ENCODE assay signal across 28 cellular contexts in the genomic region with DNA sequence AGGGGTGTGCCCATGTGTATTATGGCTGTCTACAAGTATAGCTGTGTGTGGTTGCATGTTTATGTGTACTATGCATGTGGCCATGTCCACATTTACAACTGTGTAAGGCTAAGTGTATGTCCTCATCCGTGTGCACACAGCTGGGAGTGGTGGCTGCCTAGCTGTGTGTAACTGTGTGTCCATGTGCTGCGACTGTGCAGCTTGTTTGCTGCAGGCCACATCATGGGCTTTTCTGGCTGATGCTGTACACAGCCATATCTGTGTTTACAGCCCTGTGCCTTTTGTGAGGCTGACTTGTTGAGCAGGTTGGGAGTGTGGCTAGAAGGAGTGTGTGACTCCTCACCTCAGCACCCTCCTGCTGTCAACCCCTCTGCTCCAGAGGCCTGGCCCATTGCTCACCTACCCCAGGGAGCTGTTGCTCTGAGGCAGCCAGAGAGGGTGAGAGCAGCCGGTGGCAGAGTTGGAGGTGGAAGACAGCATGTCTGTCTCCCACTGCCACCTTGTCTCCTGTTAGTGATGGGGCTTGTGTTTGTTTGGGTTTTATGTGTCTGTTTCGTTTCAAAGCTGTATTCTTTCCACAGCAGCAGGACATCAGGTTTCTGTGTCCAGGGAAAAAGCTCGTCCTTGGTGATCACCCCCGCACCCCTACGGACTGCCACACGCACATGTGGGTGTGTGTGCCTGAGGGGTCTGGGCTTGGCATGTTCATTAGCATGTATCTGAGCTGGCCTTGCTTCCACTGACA. TPM values are rescaled to one million over a fixed set of nuclear protein-coding genes. Genes with fewer than 3 reads are reported as not detected.
DNase-seq lines count a peak whose midpoint lies in the region; ATAC-seq and TF ChIP-seq lines count a peak whose summit lies in the region.
"Had no signal": no experiment of that assay in that cellular context is flagged by ENCODE, and none has a peak within 500 bp of the region (broad histone marks: within the 10 kb centered on the region; RNA-seq: fewer than 3 reads in every experiment).

No MANE protein-coding gene starts in this region.

- H3K27me3 Mint-ChIP-seq in CD14-positive monocyte (ENCODE audit: low read depth in 3 of 3) (peaks cover 7 to 17% (median 11%) of the 10 kb centered on the region in 3 donors), osteocyte (ENCODE audit: unreplicated experiment) (peaks cover 8% of the 10 kb centered on the region)
- H3K27me3 Mint-ChIP-seq: T-cell had no signal

- ATAC-seq in omental fat pad (ENCODE audit: low FRiP score) (no peak), GM21825 (IDR thresholded peaks at IDR 0.05; ENCODE audit: unreplicated experiment) (no peak)
- ATAC-seq: activated CD8-positive, alpha-beta T cell treated with anti-CD3 and anti-CD28 coated beads, Interleukin-2, amount 10 ng/mL, durations not matched to agents 7 days and 5 days; left colon had no signal

- intact Hi-C loops in CD14-positive monocyte (cut with micrococcal nuclease), result no loop called here

- TF ChIP-seq CTCF in 22Rv1 (IDR thresholded peaks at IDR 0.05) (no peak), CD14-positive monocyte (IDR thresholded peaks at IDR 0.05) (no peak), coronary artery (IDR thresholded peaks at IDR 0.05) (no peak), omental fat pad (IDR thresholded peaks at IDR 0.05) (no peak), osteocyte (IDR thresholded peaks at IDR 0.05) (no peak)

- H3K27ac ChIP-seq in 22Rv1 (0 out of 2 replicates have a peak overlapping the region, but pooled peaks have one; percentile 4), coronary artery (no peak overlapping the region)
- H3K27ac ChIP-seq: neutrophil, Peyer's patch, SJSA1, vagina had no signal

- no peak overlapping the region for H3K27ac Mint-ChIP-seq in CD14-positive monocyte
- no peak overlapping the region for H3K27ac Mint-ChIP-seq in osteocyte (ENCODE audit: unreplicated experiment)
- H3K27ac Mint-ChIP-seq: activated CD8-positive, alpha-beta T cell treated with anti-CD3 and anti-CD28 coated beads, Interleukin-2, amount 10 ng/mL, durations not matched to agents 7 days and 5 days; activated T-helper 2 cell treated with anti-CD3 and anti-CD28 coated beads, Interferon-gamma antibody, Interleukin-2, Interleukin-4, amounts not matched to agents 10 μg/mL and 5 μg/mL and 100 μg/mL, durations not matched to agents 14 hours and 24 hours and 36 hours; T-cell had no signal

- H3K36me3 Mint-ChIP-seq in CD14-positive monocyte, result peaks cover 46 to 58% of the 10 kb centered on the region in 2 donors
- H3K36me3 Mint-ChIP-seq in osteocyte (ENCODE audit: unreplicated experiment), result peaks cover 7% of the 10 kb centered on the region

- DNase-seq in CD14-positive monocyte (ENCODE audit: low spot score) (peak; percentile 27), coronary artery (ENCODE audit: low spot score) (peak; percentile 52), omental fat pad (ENCODE audit: low spot score) (peak; percentile 3), osteocyte (ENCODE audit: extremely low spot score, unreplicated experiment) (no peak), glomerular visceral epithelial cell (ENCODE audit: extremely low spot score) (no peak)
- DNase-seq in stimulated activated naive CD4-positive, alpha-beta T cell treated with Interleukin-2 at 50 U/mL for 16 hours (lab: John Stamatoyannopoulos, UW), result no peak
- DNase-seq: activated CD4-positive, CD25-positive, alpha-beta regulatory T cell treated with anti-CD3 and anti-CD28 coated beads, Interleukin-2, amount 50 U/mL, for 72 hours; activated CD8-positive, alpha-beta T cell treated with anti-CD3 and anti-CD28 coated beads, Interleukin-2, amount 10 ng/mL, durations not matched to agents 7 days and 5 days; Calu3; effector memory CD4-positive, alpha-beta T cell; foreskin fibroblast; HCEC 1CT; mesenchymal stem cell; NCI-H1105; NCI-H187 treated with DMSO at 0.1 percent for 48 hours; NCI-H345; retina; stimulated activated CD4-positive, alpha-beta T cell treated with anti-CD3 and anti-CD28 coated beads, Interleukin-12 subunit alpha, Interleukin-12 subunit beta, amount 100 ng/mL, for 4 hours; stimulated activated CD4-positive, alpha-beta T cell treated with anti-CD3 and anti-CD28 coated beads, Interleukin-4, amount 100 ng/mL, for 1 hour; T-cell had no signal

- H3K4me3 ChIP-seq in coronary artery, result no peak overlapping the region
- H3K4me3 ChIP-seq: Peyer's patch, SJSA1, vagina had no signal

- H3K9me3 Mint-ChIP-seq in CD14-positive monocyte (peaks cover 0 to 7% (median 0%) of the 10 kb centered on the region in 7 donors), osteocyte (ENCODE audit: unreplicated experiment) (no peaks in the 10 kb centered on the region)
- H3K9me3 Mint-ChIP-seq: T-cell had no signal

- no peaks in the 10 kb centered on the region for H3K4me1 Mint-ChIP-seq in CD14-positive monocyte
- H3K4me1 Mint-ChIP-seq in osteocyte (ENCODE audit: unreplicated experiment), result peaks cover 4% of the 10 kb centered on the region

- no peak overlapping the region for H3K4me3 Mint-ChIP-seq in CD14-positive monocyte
- no peak overlapping the region for H3K4me3 Mint-ChIP-seq in osteocyte (ENCODE audit: unreplicated experiment)
- H3K4me3 Mint-ChIP-seq: activated CD8-positive, alpha-beta T cell treated with anti-CD3 and anti-CD28 coated beads, Interleukin-2, amount 10 ng/mL, durations not matched to agents 7 days and 5 days; T-cell had no signal

RNA-seq across cellular contexts. Expression of a gene that starts 1.4 kb away (rescaled TPM):
- not detected for polyA plus RNA-seq in CD14-positive monocyte
- total RNA-seq in omental fat pad (under 1 TPM in 3 of 4 donors, not detected in 1; 0.06 to 0.48 (median 0.19) TPM), osteocyte (0.10 and 0.32 TPM in 2 replicates)
- total RNA-seq: left colon, vagina had no signal

RNA-seq across cellular contexts. Expression of a gene that starts 34.4 kb away (rescaled TPM):
- 100 to 1,000 TPM in 1 of 2 donors, 10 to 100 TPM in 1; 80.8 to 108 TPM for polyA plus RNA-seq in CD14-positive monocyte
- 10 to 100 TPM; 40.2 to 82.1 (median 62.9) TPM for total RNA-seq in omental fat pad
- total RNA-seq in osteocyte, result 63.0 and 65.2 TPM in 2 replicates

Comparison
In these comparisons a context has a peak if more than half of its experiments do, and no peak if none do; other contexts are left out.
1. DNase-seq: peak in CD14-positive monocyte (single experiment), coronary artery (single experiment) and omental fat pad (single experiment); none in osteocyte (single experiment), stimulated activated naive CD4-positive, alpha-beta T cell treated with Interleukin-2 at 50 U/mL for 16 hours (single experiment) and glomerular visceral epithelial cell (single experiment).